ENCODE assay signal across 34 cellular contexts in the genomic region with DNA sequence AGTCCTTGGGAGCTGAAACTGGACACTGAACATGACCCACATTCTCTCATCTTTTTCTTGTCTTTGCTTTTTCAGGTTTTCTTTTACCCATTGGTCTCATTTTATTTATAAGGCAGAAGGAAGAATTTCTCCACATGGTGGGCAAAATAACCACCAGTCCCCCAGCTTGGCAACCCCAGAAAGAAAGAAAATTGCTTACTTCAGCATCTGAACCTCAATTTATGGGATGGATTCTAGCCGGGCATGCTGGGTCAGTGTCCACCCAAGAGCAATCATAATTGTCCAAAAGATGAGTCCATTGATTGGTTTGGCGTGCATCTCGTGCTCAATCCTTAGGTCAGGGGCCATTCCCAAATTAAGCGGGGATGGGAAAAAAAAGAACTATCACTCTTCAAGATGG.
"Had no signal": no experiment of that assay in that cellular context is flagged by ENCODE, and none has a peak within 500 bp of the region (broad histone marks: within the 10 kb centered on the region; RNA-seq: fewer than 3 reads in every experiment).

No MANE protein-coding gene starts in this region.

- H3K36me3 ChIP-seq: MG63 had no signal

- H3K4me3 ChIP-seq: MG63 had no signal

- H3K9me3 ChIP-seq: MG63 had no signal

- H3K27me3 ChIP-seq: MG63 had no signal

- DNase-seq: Karpas-422, Kasumi-1, MG63, MM.1S, MV-4-11, NCI-H1048, NCI-H1092, NCI-H1092 treated with DMSO at 0.1 percent for 48 hours, NCI-H1105, NCI-H1105 treated with DMSO at 0.1 percent for 48 hours, NCI-H1417, NCI-H1417 treated with DMSO at 0.1 percent for 48 hours, NCI-H1436, NCI-H1436 treated with DMSO at 0.1 percent for 48 hours, NCI-H146, NCI-H1694, NCI-H1694 treated with DMSO at 0.1 percent for 48 hours, NCI-H187, NCI-H187 treated with DMSO at 0.1 percent for 48 hours, NCI-H1930, NCI-H2029, NCI-H2029 treated with DMSO at 0.1 percent for 48 hours, NCI-H2081, NCI-H2081 treated with DMSO at 0.1 percent for 48 hours, NCI-H2107, NCI-H2171, NCI-H2171 treated with DMSO at 0.1 percent for 48 hours, NCI-H2227 treated with DMSO at 0.1 percent for 48 hours, NCI-H226, NCI-H345, NCI-H446, NCI-H446 treated with DMSO at 0.1 percent for 48 hours, NCI-H510A, NCI-H510A treated with DMSO at 0.1 percent for 48 hours had no signal
